Comparison of ENCODE assay signal across 8 cellular contexts in the genomic region with DNA sequence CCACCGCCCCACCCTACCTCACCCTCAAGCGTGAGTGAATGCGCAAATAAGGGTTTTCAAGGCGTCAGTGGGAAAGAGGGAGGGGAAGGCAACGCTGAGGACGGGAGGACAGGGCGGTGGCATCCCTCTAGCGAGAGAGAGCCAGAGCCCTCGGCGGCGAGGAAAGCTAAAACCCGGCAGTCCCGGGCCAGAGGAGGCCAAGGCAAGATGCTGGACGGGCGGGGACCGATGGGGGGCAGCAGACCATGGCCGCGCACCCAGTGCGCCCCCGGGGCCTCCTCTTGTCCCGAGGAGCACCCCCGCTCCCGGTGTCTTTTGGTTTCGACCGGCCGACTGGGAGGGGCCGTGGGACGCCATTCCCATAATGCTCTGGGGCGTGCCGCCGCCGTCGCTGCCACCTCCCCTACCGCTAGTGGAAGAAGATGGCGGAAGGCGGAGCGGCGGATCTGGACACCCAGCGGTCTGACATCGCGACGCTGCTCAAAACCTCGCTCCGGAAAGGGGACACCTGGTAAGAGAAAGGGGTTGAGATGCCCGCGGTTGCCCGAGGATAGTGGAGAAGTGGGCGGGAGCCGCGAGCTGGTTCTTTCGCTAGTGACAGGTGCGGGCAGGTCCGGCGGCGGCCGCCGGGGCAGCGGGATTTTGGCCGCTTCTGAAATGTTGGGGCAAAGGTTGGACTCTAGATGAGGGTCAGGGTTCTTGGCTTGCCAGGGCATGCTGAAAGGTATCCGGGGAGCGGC. TPM values are rescaled to one million over a fixed set of nuclear protein-coding genes. Genes with fewer than 3 reads are reported as not detected.
A peak's percentile ranks its signal among the peaks of the same experiment; 100 is the strongest.
DNase-seq lines count a peak whose midpoint lies in the region; ATAC-seq and TF ChIP-seq lines count a peak whose summit lies in the region.

USP15 (plus strand) TSS at position 412 of the 740 bp plus-strand sequence; CDS start at position 423, 11 bp downstream.

- no peaks in the 10 kb centered on the region for H3K27me3 Mint-ChIP-seq in activated T-helper 2 cell treated with anti-CD3 and anti-CD28 coated beads, Interferon-gamma antibody, Interleukin-2, Interleukin-4, amounts not matched to agents 10 μg/mL and 5 μg/mL and 100 μg/mL, durations not matched to agents 14 hours and 24 hours and 36 hours (ENCODE audit: low read depth)
- H3K27me3 Mint-ChIP-seq in natural killer cell (ENCODE audit: low read depth in 2 of 2), result no peaks in the 10 kb centered on the region

- peak within 1 kb of the TSS; percentile 99 for H3K4me3 Mint-ChIP-seq in activated T-helper 2 cell treated with anti-CD3 and anti-CD28 coated beads, Interferon-gamma antibody, Interleukin-2, Interleukin-4, amounts not matched to agents 10 μg/mL and 5 μg/mL and 100 μg/mL, durations not matched to agents 14 hours and 24 hours and 36 hours (ENCODE audit: low read depth)
- peak within 1 kb of the TSS; percentile 100 for H3K4me3 Mint-ChIP-seq in natural killer cell

- H3K27ac Mint-ChIP-seq in activated T-helper 2 cell treated with anti-CD3 and anti-CD28 coated beads, Interferon-gamma antibody, Interleukin-2, Interleukin-4, amounts not matched to agents 10 μg/mL and 5 μg/mL and 100 μg/mL, durations not matched to agents 14 hours and 24 hours and 36 hours, result peak within 1 kb of the TSS; percentile 93
- peak within 1 kb of the TSS; percentile 99 to 100 for H3K27ac Mint-ChIP-seq in natural killer cell

- peaks cover 20% of the 10 kb centered on the region for H3K36me3 Mint-ChIP-seq in activated T-helper 2 cell treated with anti-CD3 and anti-CD28 coated beads, Interferon-gamma antibody, Interleukin-2, Interleukin-4, amounts not matched to agents 10 μg/mL and 5 μg/mL and 100 μg/mL, durations not matched to agents 14 hours and 24 hours and 36 hours (ENCODE audit: low read depth)
- peaks cover 10% of the 10 kb centered on the region for H3K36me3 Mint-ChIP-seq in natural killer cell

- H3K9me3 Mint-ChIP-seq in activated T-helper 2 cell treated with anti-CD3 and anti-CD28 coated beads, Interferon-gamma antibody, Interleukin-2, Interleukin-4, amounts not matched to agents 10 μg/mL and 5 μg/mL and 100 μg/mL, durations not matched to agents 14 hours and 24 hours and 36 hours, result no peaks in the 10 kb centered on the region
- no peaks in the 10 kb centered on the region for H3K9me3 Mint-ChIP-seq in natural killer cell

- H3K4me1 Mint-ChIP-seq in activated T-helper 2 cell treated with anti-CD3 and anti-CD28 coated beads, Interferon-gamma antibody, Interleukin-2, Interleukin-4, amounts not matched to agents 10 μg/mL and 5 μg/mL and 100 μg/mL, durations not matched to agents 14 hours and 24 hours and 36 hours (ENCODE audit: low read depth), result peaks cover 53% of the 10 kb centered on the region
- H3K4me1 Mint-ChIP-seq in natural killer cell, result peaks cover 51 to 52% of the 10 kb centered on the region in 2 donors

- ATAC-seq in GM21825 (IDR thresholded peaks at IDR 0.05; ENCODE audit: unreplicated experiment), result peak; percentile 81
- ATAC-seq in natural killer cell, result peak; percentile 85 to 95 (median 88)

- peak; percentile 98 for DNase-seq in Daoy (ENCODE audit: low read depth)
- DNase-seq in Kasumi-1 (lab: John Stamatoyannopoulos, UW), result peak; percentile 93 to 98
- DNase-seq in RPMI7951 (ENCODE audit: low read depth), result peak; percentile 95
- DNase-seq in activated T-helper 2 cell treated with anti-CD3 and anti-CD28 coated beads, Interferon-gamma antibody, Interleukin-2, Interleukin-4, amounts not matched to agents 10 μg/mL and 5 μg/mL and 100 μg/mL, durations not matched to agents 14 hours and 24 hours and 36 hours (ENCODE audit: low spot score), result peak; percentile 95
- DNase-seq in fibroblast of mammary gland (ENCODE audit: low read depth), result peak; percentile 95
- DNase-seq in natural killer cell, result peak; percentile 97
- peak; percentile 95 for DNase-seq in stimulated activated naive CD4-positive, alpha-beta T cell treated with Interleukin-2 at 50 U/mL for 16 hours (lab: John Stamatoyannopoulos, UW)

- peak within 1 kb of the TSS; percentile 90 for H3K4me3 ChIP-seq in fibroblast of mammary gland (ENCODE audit: control insufficient read depth, low read depth, low read length)

- intact Hi-C loops in activated T-helper 2 cell treated with anti-CD3 and anti-CD28 coated beads, Interferon-gamma antibody, Interleukin-2, Interleukin-4, amounts not matched to agents 10 μg/mL and 5 μg/mL and 100 μg/mL, durations not matched to agents 14 hours and 24 hours and 36 hours (cut with micrococcal nuclease), result loop anchor here (1.0 to 5.0 kb wide), 7 partner anchors 19 to 343 kb away; partner anchors contain the start of gene MON2
- intact Hi-C loops in natural killer cell (cut with micrococcal nuclease), result loop anchor here (1.0 kb wide), 2 partner anchors 206 to 343 kb away; partner anchors contain the start of gene MON2

- TF ChIP-seq CTCF in fibroblast of mammary gland (conservative IDR thresholded peaks at IDR 0.05; ENCODE audit: control insufficient read depth, insufficient read depth, low read depth, low read length), result peak; percentile 63
- peak; percentile 63 for TF ChIP-seq CTCF in natural killer cell (IDR thresholded peaks at IDR 0.05)

RNA-seq across cellular contexts. Expression of gene USP15, which starts in this region (rescaled TPM):
- total RNA-seq in Daoy (2014; rRNA removed; shearing (Covaris generic)), result 42.6 and 53.4 TPM in 2 replicates
- total RNA-seq in RPMI7951 (2014; rRNA removed; shearing (Covaris generic)), result 19.2 and 40.0 TPM in 2 replicates
- 82.4 and 91.1 TPM in 2 replicates for total RNA-seq in activated T-helper 2 cell treated with anti-CD3 and anti-CD28 coated beads, Interferon-gamma antibody, Interleukin-2, Interleukin-4, amounts not matched to agents 10 μg/mL and 5 μg/mL and 100 μg/mL, durations not matched to agents 14 hours and 24 hours and 36 hours
- 100 to 1,000 TPM; 188 to 251 (median 197) TPM for total RNA-seq in natural killer cell

Comparison
In these comparisons a context has a peak if more than half of its experiments do, and no peak if none do; other contexts are left out.
1. Peak in every context shown above with its lines: DNase-seq, ATAC-seq and H3K4me3 ChIP-seq.